In genomic region chr2:233854241-233854981, GRCh38 we compare ENCODE assay signal across 1 cellular context.
A peak's percentile ranks its signal among the peaks of the same experiment; 100 is the strongest.
TF ChIP-seq lines count a peak whose summit lies in the region.

HJURP (minus strand) TSS chr2:233854535; CDS start chr2:233854500, 35 bp downstream.

TF ChIP-seq in HepG2, 621 proteins besides CTCF, POLR2A, EP300 and RAD21 (continued from another document and continues in another):
- TF ChIP-seq PAXIP1 (CRISPR knock-in tag; conservative IDR thresholded peaks at IDR 0.05) (0 out of 2 replicates have a peak, but pooled peaks have one; percentile 15), ZFP82 (CRISPR knock-in tag; IDR thresholded peaks at IDR 0.05; ENCODE audit: borderline replicate concordance) (no peak), ZNF784 (CRISPR knock-in tag; IDR thresholded peaks at IDR 0.05; ENCODE audit: borderline replicate concordance) (peak; percentile 57; the same call in 1 of the 2 replicates), HOXA3 (CRISPR knock-in tag; IDR thresholded peaks at IDR 0.05) (peak; percentile 83), ZNF260 (CRISPR knock-in tag; IDR thresholded peaks at IDR 0.05; ENCODE audit: borderline replicate concordance, low read depth) (no peak), GMEB2 (CRISPR knock-in tag; IDR thresholded peaks at IDR 0.05; ENCODE audit: low read depth) (0 out of 2 replicates have a peak, but pooled peaks have one; percentile 16), SMARCE1 (IDR thresholded peaks at IDR 0.05; ENCODE audit: borderline replicate concordance) (no peak), HOXA5 (CRISPR knock-in tag; IDR thresholded peaks at IDR 0.05) (peak; percentile 71), ZNF432 (CRISPR knock-in tag; IDR thresholded peaks at IDR 0.05; ENCODE audit: borderline replicate concordance) (no peak), CBX2 (IDR thresholded peaks at IDR 0.05; ENCODE audit: low read depth, low read length) (no peak), CBX2 (CRISPR knock-in tag; IDR thresholded peaks at IDR 0.05; ENCODE audit: low read depth) (no peak), RFX3 (CRISPR knock-in tag; IDR thresholded peaks at IDR 0.05) (no peak), ZNF616 (CRISPR knock-in tag; IDR thresholded peaks at IDR 0.05; ENCODE audit: low read depth) (0 out of 2 replicates have a peak, but pooled peaks have one; percentile 15), HNRNPLL (IDR thresholded peaks at IDR 0.05; ENCODE audit: low read depth, low read length, poor library complexity, severe bottlenecking) (peak; percentile 69), ZNF317 (CRISPR knock-in tag; IDR thresholded peaks at IDR 0.05) (no peak), THAP8 (CRISPR knock-in tag; IDR thresholded peaks at IDR 0.05; ENCODE audit: borderline replicate concordance) (no peak; the same call in 1 of the 2 replicates), ZNF605 (CRISPR knock-in tag; IDR thresholded peaks at IDR 0.05) (peak; percentile 88), RFX5 (IDR thresholded peaks at IDR 0.05; ENCODE audit: low read depth, low read length) (0 out of 2 replicates have a peak, but pooled peaks have one; percentile 5), ZNF552 (CRISPR knock-in tag; IDR thresholded peaks at IDR 0.05; ENCODE audit: borderline replicate concordance) (no peak), GLI4 (CRISPR knock-in tag; IDR thresholded peaks at IDR 0.05; ENCODE audit: borderline replicate concordance) (no peak), ATRX (CRISPR knock-in tag; IDR thresholded peaks at IDR 0.05; ENCODE audit: borderline replicate concordance) (no peak), TCF7L2 (IDR thresholded peaks at IDR 0.05; ENCODE audit: low read depth, low read length) (no peak), RFXAP (CRISPR knock-in tag; IDR thresholded peaks at IDR 0.05; ENCODE audit: borderline replicate concordance) (0 out of 2 replicates have a peak, but pooled peaks have one; percentile 56), ZNF30 (CRISPR knock-in tag; IDR thresholded peaks at IDR 0.05) (peak; percentile 51; the same call in 1 of the 2 replicates), ZNF234 (CRISPR knock-in tag; conservative IDR thresholded peaks at IDR 0.05) (peak; percentile 74; the same call in 1 of the 2 replicates), RBAK (CRISPR knock-in tag; IDR thresholded peaks at IDR 0.05) (no peak), PLSCR1 (CRISPR knock-in tag; IDR thresholded peaks at IDR 0.05; ENCODE audit: borderline replicate concordance) (no peak), TERF1 (CRISPR knock-in tag; IDR thresholded peaks at IDR 0.05) (no peak), ZNF761 (CRISPR knock-in tag; conservative IDR thresholded peaks at IDR 0.05) (no peak), GTF2F1 (IDR thresholded peaks at IDR 0.05; ENCODE audit: low read length) (no peak), ZNF101 (CRISPR knock-in tag; IDR thresholded peaks at IDR 0.05; ENCODE audit: borderline replicate concordance, low read depth) (no peak), ZNF580 (CRISPR knock-in tag; IDR thresholded peaks at IDR 0.05; ENCODE audit: borderline replicate concordance, low read depth) (0 out of 2 replicates have a peak, but pooled peaks have one; percentile 58), ZNF839 (CRISPR knock-in tag; IDR thresholded peaks at IDR 0.05; ENCODE audit: borderline replicate concordance) (no peak), MYC (CRISPR knock-in tag; IDR thresholded peaks at IDR 0.05; ENCODE audit: borderline replicate concordance) (peak; percentile 90), MATR3 (CRISPR knock-in tag; IDR thresholded peaks at IDR 0.05) (peak; percentile 76; the same call in 1 of the 2 replicates), NAIF1 (CRISPR knock-in tag; IDR thresholded peaks at IDR 0.05; ENCODE audit: borderline replicate concordance) (no peak), ARID3A (IDR thresholded peaks at IDR 0.05; ENCODE audit: low read depth, low read length) (no peak), SNAPC5 (CRISPR knock-in tag; IDR thresholded peaks at IDR 0.05; ENCODE audit: borderline replicate concordance) (peak; percentile 96; the same call in 1 of the 2 replicates), KLF12 (CRISPR knock-in tag; IDR thresholded peaks at IDR 0.05; ENCODE audit: borderline replicate concordance) (no peak), ZNF563 (CRISPR knock-in tag; IDR thresholded peaks at IDR 0.05) (peak; percentile 79), ZNF33B (CRISPR knock-in tag; IDR thresholded peaks at IDR 0.05) (peak; percentile 87; the same call in 1 of the 2 replicates), ELK4 (CRISPR knock-in tag; IDR thresholded peaks at IDR 0.05; ENCODE audit: borderline replicate concordance) (0 out of 2 replicates have a peak, but pooled peaks have one; percentile 52), GRHL1 (CRISPR knock-in tag; conservative IDR thresholded peaks at IDR 0.05) (peak; percentile 70; the same call in 1 of the 2 replicates), ZNF780A (CRISPR knock-in tag; IDR thresholded peaks at IDR 0.05) (peak; percentile 93), NR3C1 (CRISPR knock-in tag; IDR thresholded peaks at IDR 0.05) (no peak), PRPF4 (IDR thresholded peaks at IDR 0.05; ENCODE audit: low read depth, low read length, poor library complexity, severe bottlenecking) (no peak), ZNF850 (CRISPR knock-in tag; conservative IDR thresholded peaks at IDR 0.05) (no peak), ZNF747 (CRISPR knock-in tag; IDR thresholded peaks at IDR 0.05; ENCODE audit: borderline replicate concordance) (peak; percentile 90; the same call in 1 of the 2 replicates), ZFP36 (IDR thresholded peaks at IDR 0.05; ENCODE audit: borderline replicate concordance, low read depth, low read length, partially characterized antibody) (no peak), AGO1 (IDR thresholded peaks at IDR 0.05; ENCODE audit: low read depth, low read length, poor library complexity, severe bottlenecking) (peak; percentile 68), KDM4B (CRISPR knock-in tag; IDR thresholded peaks at IDR 0.05) (no peak), NRL (CRISPR knock-in tag; IDR thresholded peaks at IDR 0.05; ENCODE audit: borderline replicate concordance) (peak; percentile 73; the same call in 1 of the 2 replicates), ZFP62 (CRISPR knock-in tag; IDR thresholded peaks at IDR 0.05) (no peak), HOXA7 (CRISPR knock-in tag; IDR thresholded peaks at IDR 0.05) (peak; percentile 97), ZNF83 (CRISPR knock-in tag; IDR thresholded peaks at IDR 0.05; ENCODE audit: borderline replicate concordance) (no peak)
